ENCODE assay signal across 17 cellular contexts in genomic region chr2:38719706-38720105, GRCh38. TPM values are rescaled to one million over a fixed set of nuclear protein-coding genes. Genes with fewer than 3 reads are reported as not detected.
DNase-seq lines count a peak whose midpoint lies in the region; ATAC-seq and TF ChIP-seq lines count a peak whose summit lies in the region.
"Had no signal": no experiment of that assay in that cellular context is flagged by ENCODE, and none has a peak within 500 bp of the region (broad histone marks: within the 10 kb centered on the region; RNA-seq: fewer than 3 reads in every experiment).

No MANE protein-coding gene starts in this region.

- no peak for TF ChIP-seq RAD21 in HCT116 (IDR thresholded peaks at IDR 0.05; ENCODE audit: low read depth)

- TF ChIP-seq EP300 in sigmoid colon (IDR thresholded peaks at IDR 0.05): no peak

- RAD21 ChIA-PET in HCT116 (lab: Charles Lee; ENCODE audit: low non-redundant PET in 1 of 2, low total read pairs in 2 of 2, uncharacterized antibody in 2 of 2, unreplicated experiment in 2 of 2): no interaction called here

- POLR2A ChIA-PET in HCT116 (lab: Charles Lee): no interaction called here

- CTCF ChIA-PET in HCT116 (lab: Charles Lee): no interaction called here

- H2AFZ ChIP-seq in HCT116 (ENCODE audit: low read depth, low read length, poor library complexity, severe bottlenecking): no peak overlapping the region

- H3K9me2 ChIP-seq in HCT116 (ENCODE audit: insufficient read depth): no peaks in the 10 kb centered on the region

- H4K20me1 ChIP-seq in HCT116 (ENCODE audit: insufficient read depth): no peaks in the 10 kb centered on the region

- H3K27ac ChIP-seq in HCT116 (ENCODE audit: low read depth, low read length) (no peak overlapping the region), dorsolateral prefrontal cortex (peak overlapping the region in 39 of 59 donors; percentile 14 to 78 (median 62)), sigmoid colon (peak overlapping the region; percentile 32 to 67 (median 54))

- intact Hi-C loops in HCT116 (cut with micrococcal nuclease) (loop anchor here (2.0 to 10.0 kb wide), 2 partner anchors 135 to 735 kb away; no protein-coding TSS in a partner anchor), dorsolateral prefrontal cortex (cut with DNase I) (loop anchor here (5.0 kb wide), 2 partner anchors 52 to 117 kb away; partner anchors contain the start of genes GALM (in 1 of the 2) and HNRNPLL (in 1 of the 2)), sigmoid colon (cut with DNase I) (no loop called here)

- no peak for TF ChIP-seq CTCF in HCT116 (IDR thresholded peaks at IDR 0.05 in 2 of 3, conservative IDR thresholded peaks at IDR 0.05 in 1 of 3; ENCODE audit: borderline replicate concordance in 1 of 3, insufficient read depth in 1 of 3, low read depth in 2 of 3, low read length in 2 of 3)
- TF ChIP-seq CTCF in dorsolateral prefrontal cortex (IDR thresholded peaks at IDR 0.05 in 54 of 56, conservative IDR thresholded peaks at IDR 0.05 in 2 of 56; ENCODE audit: low read depth in 1 of 56, partially characterized antibody in 56 of 56): no peak
- TF ChIP-seq CTCF in sigmoid colon (IDR thresholded peaks at IDR 0.05): no peak
- no peak for TF ChIP-seq CTCF in GM20000 (IDR thresholded peaks at IDR 0.05; ENCODE audit: extremely low read depth, missing control alignments)

- in situ Hi-C loops in ACHN (cut with HindIII; ENCODE audit: low pct_ligation_motif_present, low pct_unique_long_range_greater_than_20kb, low sequenced_read_pairs): no loop called here

- DNase-seq in ACHN: peak; percentile 54
- DNase-seq in HCT116 (ENCODE audit: low read depth, low spot score): no peak
- DNase-seq in dorsolateral prefrontal cortex: no peak
- DNase-seq in sigmoid colon: no peak
- no peak for DNase-seq in NCI-H1105 treated with DMSO at 0.1 percent for 48 hours (lab: John Stamatoyannopoulos, UW)
- no peak for DNase-seq in GM20000 (ENCODE audit: low spot score)
- no peak for DNase-seq in NCI-H128 (lab: John Stamatoyannopoulos, UW; ENCODE audit: unreplicated experiment)
- DNase-seq: BE2C; CD8-positive, alpha-beta T cell; GF-D8; GOT3; NCI-H2107; NCI-H226; PC-3; SHP77 had no signal

- WGBS in sigmoid colon, 2 donors: 96 to 97% methylated on average over 12 of the region's 12 CpGs

- TF ChIP-seq POLR2A in HCT116 (IDR thresholded peaks at IDR 0.05; ENCODE audit: borderline replicate concordance, extremely low read depth, insufficient read depth, insufficient read length) (no peak), sigmoid colon (IDR thresholded peaks at IDR 0.05) (no peak)

- no peak overlapping the region for H3K9ac ChIP-seq in HCT116 (ENCODE audit: low read length)

- H3K36me3 ChIP-seq in HCT116 (ENCODE audit: control insufficient read depth in 1 of 2, insufficient read depth in 2 of 2, low read length in 2 of 2) (no peaks in the 10 kb centered on the region), sigmoid colon (no peaks in the 10 kb centered on the region)

- H3K4me1 ChIP-seq in HCT116 (ENCODE audit: control insufficient read depth in 1 of 2, insufficient read depth in 2 of 2, low read length in 2 of 2) (peaks cover 18 to 23% of the 10 kb centered on the region in 2 experiments; a peak in 3 of 4 replicates), sigmoid colon (peaks cover 0 to 23% (median 13%) of the 10 kb centered on the region in 4 donors)
- H3K4me1 ChIP-seq: BE2C had no signal

- H3K4me3 ChIP-seq in HCT116 (replicated peaks in 1 of 2; ENCODE audit: low read depth in 1 of 2, low read length in 2 of 2) (no peak overlapping the region), dorsolateral prefrontal cortex (no peak overlapping the region), sigmoid colon (no peak overlapping the region)

- H3K79me2 ChIP-seq in HCT116 (ENCODE audit: insufficient read depth, low read length): no peaks in the 10 kb centered on the region

- no TSS peak for BruUV-seq in HCT116 (replicated peaks; lab: Mats Ljungman, UMichigan)

- H3K9me3 ChIP-seq in HCT116 (ENCODE audit: control insufficient read depth in 1 of 2, insufficient read depth in 1 of 2, low read depth in 1 of 2, low read length in 2 of 2) (peaks cover 0 to 7% of the 10 kb centered on the region in 2 experiments; a peak in 1 of 4 replicates), sigmoid colon (no peaks in the 10 kb centered on the region)
- H3K9me3 ChIP-seq: BE2C had no signal

- no peaks in the 10 kb centered on the region for H3K27me3 ChIP-seq in HCT116 (ENCODE audit: insufficient read depth, low read length)
- no peaks in the 10 kb centered on the region for H3K27me3 ChIP-seq in dorsolateral prefrontal cortex
- H3K27me3 ChIP-seq in sigmoid colon: no peaks in the 10 kb centered on the region
- H3K27me3 ChIP-seq: BE2C had no signal

- ATAC-seq in HCT116 (no peak), GM21367 (IDR thresholded peaks at IDR 0.05; ENCODE audit: unreplicated experiment) (no peak)
- ATAC-seq: CD8-positive, alpha-beta T cell had no signal

- peak overlapping the region; percentile 50 for H3K4me2 ChIP-seq in HCT116 (ENCODE audit: low read length)

TF ChIP-seq in HCT116, 20 proteins besides CTCF, POLR2A, EP300 and RAD21 (continues in another document):
- TF ChIP-seq CEBPB (IDR thresholded peaks at IDR 0.05; ENCODE audit: low read depth) (no peak), ZFX (IDR thresholded peaks at IDR 0.05) (no peak), EGR1 (IDR thresholded peaks at IDR 0.05; ENCODE audit: low read depth) (no peak), ZNF274 (IDR thresholded peaks at IDR 0.05; ENCODE audit: low read depth, low read length) (no peak), SIN3A (IDR thresholded peaks at IDR 0.05; ENCODE audit: low read depth) (no peak), YY1 (IDR thresholded peaks at IDR 0.05; ENCODE audit: extremely low read depth, insufficient replicate concordance, low read depth, low read length) (no peak), SP1 (IDR thresholded peaks at IDR 0.05; ENCODE audit: low read depth) (no peak), CBX3 (IDR thresholded peaks at IDR 0.05; ENCODE audit: low read depth) (no peak), EZH2 (IDR thresholded peaks at IDR 0.05) (no peak), MAX (IDR thresholded peaks at IDR 0.05) (no peak), ZBTB33 (IDR thresholded peaks at IDR 0.05; ENCODE audit: extremely low read depth, insufficient replicate concordance, low read length) (no peak), SRF (IDR thresholded peaks at IDR 0.05; ENCODE audit: low read depth) (no peak)

RNA-seq across cellular contexts. Expression of gene SRSF7, which starts 31.5 kb away (rescaled TPM):
- 215 TPM for total RNA-seq in HCT116 (2021; ENCODE audit: unreplicated experiment)
- polyA plus RNA-seq in HCT116 (2012): 176 and 196 TPM in 2 replicates
- 100 to 1,000 TPM in 28 of 120 experiments, 10 to 100 TPM in 92; 66.9 to 135 (median 93.8) TPM for total RNA-seq in dorsolateral prefrontal cortex
- 100 to 1,000 TPM in 2 of 4 donors, 10 to 100 TPM in 2; 73.1 to 140 (median 97.0) TPM for total RNA-seq in sigmoid colon
- 100 to 1,000 TPM in 1 of 3 donors, 10 to 100 TPM in 2; 55.9 to 146 (median 78.6) TPM for polyA plus RNA-seq in sigmoid colon

RNA-seq across cellular contexts. Expression of gene GALM, which starts 53.8 kb away (rescaled TPM):
- total RNA-seq in HCT116 (2021; ENCODE audit: unreplicated experiment) (10.2 TPM), dorsolateral prefrontal cortex (10 to 100 TPM in 3 of 120 experiments, 1 to 10 TPM in 117; 2.0 to 13.3 (median 4.5) TPM), sigmoid colon (10 to 100 TPM in 3 of 4 donors, 1 to 10 TPM in 1; 9.5 to 35.2 (median 19.0) TPM)
- 8.6 and 9.8 TPM in 2 replicates for polyA plus RNA-seq in HCT116 (2012)
- polyA plus RNA-seq in sigmoid colon: 10 to 100 TPM; 35.5 to 45.1 (median 41.4) TPM
- total RNA-seq: HT1080 had no signal

RNA-seq across cellular contexts. Expression of gene GEMIN6, which starts 58.3 kb away (rescaled TPM):
- total RNA-seq in HCT116 (2021; ENCODE audit: unreplicated experiment): 23.1 TPM
- 6.1 and 8.7 TPM in 2 replicates for polyA plus RNA-seq in HCT116 (2012)
- 10 to 100 TPM in 83 of 120 experiments, 1 to 10 TPM in 37; 6.5 to 19.1 (median 11.1) TPM for total RNA-seq in dorsolateral prefrontal cortex
- total RNA-seq in sigmoid colon: 10 to 100 TPM in 2 of 4 donors, 1 to 10 TPM in 2; 5.4 to 11.1 (median 8.1) TPM
- polyA plus RNA-seq in sigmoid colon: 10 to 100 TPM in 1 of 3 donors, 1 to 10 TPM in 2; 5.5 to 10.2 (median 6.6) TPM
